12 cellular contexts compared by ENCODE assay signal in genomic region chr16:68993885-68994284, GRCh38.
DNase-seq lines count a peak whose midpoint lies in the region; ATAC-seq and TF ChIP-seq lines count a peak whose summit lies in the region.
"Had no signal": no experiment of that assay in that cellular context is flagged by ENCODE, and none has a peak within 500 bp of the region (broad histone marks: within the 10 kb centered on the region; RNA-seq: fewer than 3 reads in every experiment).

No MANE protein-coding gene starts in this region.

- no peak overlapping the region for H3K4me3 ChIP-seq in AG10803 (ENCODE audit: low read length)
- H3K4me3 ChIP-seq: esophagus muscularis mucosa had no signal

- TF ChIP-seq CTCF in AG10803 (conservative IDR thresholded peaks at IDR 0.05; ENCODE audit: low read length): no peak

- ATAC-seq in Right ventricle myocardium inferior (no peak), HG02759 (IDR thresholded peaks at IDR 0.05; ENCODE audit: unreplicated experiment) (no peak), HG03097 (IDR thresholded peaks at IDR 0.05; ENCODE audit: low FRiP score, unreplicated experiment) (no peak)
- ATAC-seq: activated T-cell treated with anti-CD3 and anti-CD28 coated beads, Interleukin-2, amount 50 U/mL, for 4 hours had no signal

- peak; percentile 84 for DNase-seq in AG10803 (ENCODE audit: low read depth)
- DNase-seq in HuH-7 (ENCODE audit: low spot score): peak; percentile 27
- DNase-seq in dedifferentiated amniotic fluid mesenchymal stem cell (ENCODE audit: extremely low spot score): peak; percentile 88
- DNase-seq in lung microvascular endothelial cell (ENCODE audit: low read depth in 2 of 2): peak; percentile 72 to 89
- no peak for DNase-seq in Right ventricle myocardium inferior (ENCODE audit: missing footprints)
- no peak for DNase-seq in activated CD8-positive, alpha-beta memory T cell treated with anti-CD3 and anti-CD28 coated beads, Interleukin-2, amount 50 U/mL, for 48 hours
- DNase-seq: activated T-cell treated with anti-CD3 and anti-CD28 coated beads, Interleukin-2, amount 50 U/mL, for 4 hours; COR-L47; NCI-H1436 had no signal

- intact Hi-C loops in Right ventricle myocardium inferior (cut with DNase I): no loop called here

Comparison
In these comparisons a context has a peak if more than half of its experiments do, and no peak if none do; other contexts are left out.
1. DNase-seq: peak in AG10803 (single experiment), HuH-7 (single experiment), dedifferentiated amniotic fluid mesenchymal stem cell (single experiment) and lung microvascular endothelial cell (2 of 2); none in Right ventricle myocardium inferior (single experiment) and activated CD8-positive, alpha-beta memory T cell treated with anti-CD3 and anti-CD28 coated beads, Interleukin-2, amount 50 U/mL, for 48 hours (single experiment).